ENCODE assay signal across 14 cellular contexts in the genomic region with DNA sequence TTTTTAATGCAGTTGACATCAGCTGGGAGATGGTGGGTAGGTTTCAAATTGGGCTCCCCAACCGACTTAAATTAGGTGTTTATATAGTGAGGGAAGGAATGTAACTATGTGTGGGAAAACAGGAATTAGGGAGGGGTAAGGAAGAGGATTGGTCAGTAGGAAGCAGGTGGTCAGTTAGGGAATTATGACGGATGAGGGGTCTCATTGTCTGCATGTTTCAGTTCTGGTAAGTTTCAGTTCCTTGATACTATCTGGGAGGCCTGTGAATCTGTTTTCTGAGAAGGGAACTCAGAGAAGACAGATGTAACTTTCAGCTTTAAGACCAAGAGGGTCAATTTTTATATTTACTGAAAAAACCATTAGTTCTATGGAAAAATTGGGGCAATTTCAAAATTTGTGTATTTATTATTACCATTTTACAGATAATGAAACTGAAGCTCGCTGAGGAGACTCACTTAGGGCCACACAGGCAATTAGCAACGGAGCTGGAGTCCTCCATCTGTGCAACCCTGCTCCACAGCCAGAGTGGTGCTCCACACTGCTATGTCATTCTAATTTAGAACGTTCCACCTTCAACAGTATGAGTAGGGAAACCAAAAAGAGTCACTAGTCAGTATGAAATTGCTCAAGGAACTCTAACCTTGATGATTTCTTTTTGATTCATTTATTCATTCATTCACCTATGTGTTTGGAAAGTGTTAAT.
A peak's percentile ranks its signal among the peaks of the same experiment; 100 is the strongest.
DNase-seq lines count a peak whose midpoint lies in the region; ATAC-seq, FAIRE-seq and TF ChIP-seq lines count a peak whose summit lies in the region.
"Had no signal": no experiment of that assay in that cellular context is flagged by ENCODE, and none has a peak within 500 bp of the region (broad histone marks: within the 10 kb centered on the region; RNA-seq: fewer than 3 reads in every experiment).

No MANE protein-coding gene starts in this region.

- H3K27ac Mint-ChIP-seq in activated T-cell treated with anti-CD3 and anti-CD28 coated beads, Interleukin-2, amount 50 U/mL, for 24 hours: no peak overlapping the region
- H3K27ac Mint-ChIP-seq: activated naive CD4-positive, alpha-beta T cell treated with anti-CD3 and anti-CD28 coated beads, Interleukin-2, amount 50 U/mL, for 24 hours; immature natural killer cell had no signal

- H3K27me3 Mint-ChIP-seq in activated T-cell treated with anti-CD3 and anti-CD28 coated beads, Interleukin-2, amount 50 U/mL, for 24 hours: peaks cover 2% of the 10 kb centered on the region
- H3K27me3 Mint-ChIP-seq: activated naive CD4-positive, alpha-beta T cell treated with anti-CD3 and anti-CD28 coated beads, Interleukin-2, amount 50 U/mL, for 24 hours had no signal

- no peaks in the 10 kb centered on the region for H3K4me1 Mint-ChIP-seq in activated T-cell treated with anti-CD3 and anti-CD28 coated beads, Interleukin-2, amount 50 U/mL, for 24 hours (ENCODE audit: low read depth)
- H3K4me1 Mint-ChIP-seq: activated naive CD4-positive, alpha-beta T cell treated with anti-CD3 and anti-CD28 coated beads, Interleukin-2, amount 50 U/mL, for 24 hours; immature natural killer cell had no signal

- FAIRE-seq in H54 (lab: Jason Lieb, UNC): no peak

- no peak overlapping the region for H3K4me3 Mint-ChIP-seq in activated T-cell treated with anti-CD3 and anti-CD28 coated beads, Interleukin-2, amount 50 U/mL, for 24 hours
- H3K4me3 Mint-ChIP-seq: activated naive CD4-positive, alpha-beta T cell treated with anti-CD3 and anti-CD28 coated beads, Interleukin-2, amount 50 U/mL, for 24 hours; immature natural killer cell had no signal

- ATAC-seq in GM18861 (IDR thresholded peaks at IDR 0.05; ENCODE audit: unreplicated experiment) (peak; percentile 42), GM21526 (IDR thresholded peaks at IDR 0.05; ENCODE audit: low FRiP score, unreplicated experiment) (peak; percentile 69), HG03064 (IDR thresholded peaks at IDR 0.05; ENCODE audit: low read depth, unreplicated experiment) (peak; percentile 84), GM19452 (IDR thresholded peaks at IDR 0.05; ENCODE audit: unreplicated experiment) (no peak)

- peaks cover 4% of the 10 kb centered on the region for H3K36me3 Mint-ChIP-seq in activated T-cell treated with anti-CD3 and anti-CD28 coated beads, Interleukin-2, amount 50 U/mL, for 24 hours (ENCODE audit: low read depth)

- peaks cover 4% of the 10 kb centered on the region for H3K9me3 Mint-ChIP-seq in activated T-cell treated with anti-CD3 and anti-CD28 coated beads, Interleukin-2, amount 50 U/mL, for 24 hours
- H3K9me3 Mint-ChIP-seq: activated naive CD4-positive, alpha-beta T cell treated with anti-CD3 and anti-CD28 coated beads, Interleukin-2, amount 50 U/mL, for 24 hours had no signal

- no peak for TF ChIP-seq POLR2A in H54 (IDR thresholded peaks at IDR 0.05; ENCODE audit: low read depth, low read length)

- peak; percentile 19 for DNase-seq in germinal center (ENCODE audit: low spot score)
- no peak for DNase-seq in H54 (ENCODE audit: insufficient read length, low spot score)
- DNase-seq in activated T-cell treated with anti-CD3 and anti-CD28 coated beads, Interleukin-2, amount 50 U/mL, for 24 hours: no peak
- DNase-seq: EL, foreskin melanocyte, HCEC 1CT, immature natural killer cell, NCI-H2107, stomach had no signal
